Comparison of ENCODE assay signal across 22 cellular contexts in the genomic region with DNA sequence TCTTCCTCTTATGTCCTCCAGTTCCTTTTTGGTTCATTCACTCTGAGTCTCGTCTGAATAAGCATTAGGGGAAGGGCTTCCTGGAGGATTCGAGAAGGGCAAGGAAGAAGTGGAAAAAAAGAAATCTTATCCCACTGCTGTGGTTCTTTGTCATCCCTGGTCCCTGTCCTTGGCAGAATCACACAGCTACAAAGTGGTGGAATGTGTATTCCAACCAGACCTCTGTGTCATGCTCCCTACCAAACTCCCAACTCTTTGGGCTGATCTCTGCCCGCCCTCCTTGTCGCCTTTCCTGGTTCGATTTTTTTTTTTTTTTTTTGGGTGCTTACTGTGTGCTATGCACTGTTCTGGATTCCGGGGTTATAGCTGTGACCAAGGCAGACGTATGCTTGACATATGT.
DNase-seq lines count a peak whose midpoint lies in the region; ATAC-seq and TF ChIP-seq lines count a peak whose summit lies in the region.
"Had no signal": no experiment of that assay in that cellular context is flagged by ENCODE, and none has a peak within 500 bp of the region (broad histone marks: within the 10 kb centered on the region; RNA-seq: fewer than 3 reads in every experiment).

No MANE protein-coding gene starts in this region.

- H3K4me1 Mint-ChIP-seq in GM23338 (peaks cover 42% of the 10 kb centered on the region), endodermal cell (peaks cover 34% of the 10 kb centered on the region), osteocyte (ENCODE audit: unreplicated experiment) (peaks cover 20% of the 10 kb centered on the region)

- no peak overlapping the region for H3K4me3 ChIP-seq in GM23338
- no peak overlapping the region for H3K4me3 ChIP-seq in endodermal cell (ENCODE audit: low read length)
- no peak overlapping the region for H3K4me3 ChIP-seq in heart left ventricle
- H3K4me3 ChIP-seq: Peyer's patch, SJCRH30 had no signal

- H3K4me1 ChIP-seq in GM23338 (ENCODE audit: insufficient read depth) (peaks cover 37% of the 10 kb centered on the region), endodermal cell (ENCODE audit: control insufficient read depth, insufficient read depth, low read length) (peaks cover 24% of the 10 kb centered on the region), heart left ventricle (peaks cover 0 to 23% (median 2%) of the 10 kb centered on the region in 12 donors)
- H3K4me1 ChIP-seq: Peyer's patch, SJCRH30 had no signal

- peak overlapping the region; percentile 37; the same call in 1 of the 2 replicates for H3K27ac Mint-ChIP-seq in GM23338
- peak overlapping the region; percentile 80 for H3K27ac Mint-ChIP-seq in endodermal cell
- peak overlapping the region; percentile 34 for H3K27ac Mint-ChIP-seq in osteocyte (ENCODE audit: unreplicated experiment)
- H3K27ac Mint-ChIP-seq: CD8-positive, alpha-beta T cell had no signal

- H4K20me1 ChIP-seq in GM23338 (replicated peaks; ENCODE audit: insufficient read depth): peaks cover 55% of the 10 kb centered on the region

- no peak for TF ChIP-seq CTCF in GM23338 (conservative IDR thresholded peaks at IDR 0.05; ENCODE audit: low read depth in 2 of 2)
- TF ChIP-seq CTCF in endodermal cell (conservative IDR thresholded peaks at IDR 0.05): no peak
- TF ChIP-seq CTCF in osteocyte (IDR thresholded peaks at IDR 0.05): no peak
- no peak for TF ChIP-seq CTCF in heart left ventricle (IDR thresholded peaks at IDR 0.05)

- H3F3A ChIP-seq in GM23338 (replicated peaks; ENCODE audit: low read depth): no peaks in the 10 kb centered on the region

- no peak for DNase-seq in GM23338 (ENCODE audit: low spot score)
- DNase-seq in endodermal cell: no peak
- no peak for DNase-seq in osteocyte (ENCODE audit: extremely low spot score, unreplicated experiment)
- no peak for DNase-seq in heart left ventricle
- no peak for DNase-seq in NCI-H774 (lab: John Stamatoyannopoulos, UW)
- DNase-seq: ACHN; AML-193; C1 segment of cervical spinal cord; CD8-positive, alpha-beta T cell; DND-41; KG1; NCI-H1092 treated with DMSO at 0.1 percent for 48 hours; NCI-H1436 treated with DMSO at 0.1 percent for 48 hours; NCI-H1930; NCI-H226; NCI-H510A treated with DMSO at 0.1 percent for 48 hours; NCI-H748 treated with DMSO at 0.1 percent for 48 hours; Peyer's patch; SJCRH30 had no signal

- H3K36me3 Mint-ChIP-seq in GM23338 (ENCODE audit: low read depth): peaks cover 2% of the 10 kb centered on the region; the same call in 1 of the 3 replicates
- H3K36me3 Mint-ChIP-seq in endodermal cell (ENCODE audit: low read depth): peaks cover 7% of the 10 kb centered on the region
- no peaks in the 10 kb centered on the region for H3K36me3 Mint-ChIP-seq in osteocyte (ENCODE audit: unreplicated experiment)
- H3K36me3 Mint-ChIP-seq: CD8-positive, alpha-beta T cell had no signal

- H2AFZ ChIP-seq in GM23338: no peak overlapping the region

- H3K4me3 Mint-ChIP-seq in GM23338: no peak overlapping the region
- no peak overlapping the region for H3K4me3 Mint-ChIP-seq in endodermal cell
- H3K4me3 Mint-ChIP-seq in osteocyte (ENCODE audit: unreplicated experiment): no peak overlapping the region
- H3K4me3 Mint-ChIP-seq: CD8-positive, alpha-beta T cell had no signal

- H3K9me2 ChIP-seq in GM23338 (ENCODE audit: insufficient read depth): no peaks in the 10 kb centered on the region

- 83 to 86% methylated on average over 6 to 7 of the region's 7 CpGs for WGBS in endodermal cell (ENCODE audit: insufficient coverage in 1 of 2, insufficient read length in 1 of 2), 2 experiments
- 85 to 89% (median 88%) methylated on average over 7 of the region's 7 CpGs for WGBS in heart left ventricle, 4 donors

- no peak for TF ChIP-seq POLR2A in heart left ventricle (IDR thresholded peaks at IDR 0.05)

- ATAC-seq in GM23338 (peak; percentile 49; the same call in 2 of the 3 replicates), HG03108 (IDR thresholded peaks at IDR 0.05; ENCODE audit: unreplicated experiment) (no peak), heart left ventricle (no peak), HG03520 (IDR thresholded peaks at IDR 0.05; ENCODE audit: unreplicated experiment) (no peak)
- ATAC-seq: CD8-positive, alpha-beta T cell had no signal

- peaks cover 4% of the 10 kb centered on the region for H3K27me3 Mint-ChIP-seq in GM23338 (ENCODE audit: insufficient read depth, low read depth, poor library complexity)
- H3K27me3 Mint-ChIP-seq in endodermal cell (ENCODE audit: insufficient read depth): no peaks in the 10 kb centered on the region
- no peaks in the 10 kb centered on the region for H3K27me3 Mint-ChIP-seq in osteocyte (ENCODE audit: unreplicated experiment)

- no peak overlapping the region for H3K9ac ChIP-seq in endodermal cell (ENCODE audit: extremely low read depth, low read length, poor library complexity, severe bottlenecking)

- no peaks in the 10 kb centered on the region for H3K9me3 Mint-ChIP-seq in GM23338
- no peaks in the 10 kb centered on the region for H3K9me3 Mint-ChIP-seq in endodermal cell
- no peaks in the 10 kb centered on the region for H3K9me3 Mint-ChIP-seq in osteocyte (ENCODE audit: unreplicated experiment)
- H3K9me3 Mint-ChIP-seq: CD8-positive, alpha-beta T cell had no signal

- H3K27ac ChIP-seq in GM23338 (ENCODE audit: low read depth): 0 out of 2 replicates have a peak overlapping the region, but pooled peaks have one; percentile 8
- H3K27ac ChIP-seq in endodermal cell (ENCODE audit: low read depth, low read length): no peak overlapping the region
- H3K27ac ChIP-seq in heart left ventricle: no peak overlapping the region
- H3K27ac ChIP-seq: HL-60, Peyer's patch, SJCRH30 had no signal

- H3K9me3 ChIP-seq in endodermal cell (ENCODE audit: control insufficient read depth, low read length) (no peaks in the 10 kb centered on the region), heart left ventricle (no peaks in the 10 kb centered on the region)
- H3K9me3 ChIP-seq: Peyer's patch, SJCRH30 had no signal

- H3K36me3 ChIP-seq in GM23338 (ENCODE audit: insufficient read depth) (no peaks in the 10 kb centered on the region), endodermal cell (ENCODE audit: control insufficient read depth, insufficient read depth, low read length) (peaks cover 5% of the 10 kb centered on the region), heart left ventricle (no peaks in the 10 kb centered on the region)
- H3K36me3 ChIP-seq: Peyer's patch had no signal

- no peak overlapping the region for H3K4me2 ChIP-seq in GM23338

- intact Hi-C loops in heart left ventricle (cut with DNase I): no loop called here

- H3K27me3 ChIP-seq in GM23338 (ENCODE audit: insufficient read depth): no peaks in the 10 kb centered on the region
- H3K27me3 ChIP-seq in endodermal cell (ENCODE audit: control insufficient read depth, insufficient read depth, low read length, poor library complexity, severe bottlenecking): no peaks in the 10 kb centered on the region
- H3K27me3 ChIP-seq in heart left ventricle: no peaks in the 10 kb centered on the region
- H3K27me3 ChIP-seq: Peyer's patch, SJCRH30 had no signal

- peaks cover 100% of the 10 kb centered on the region for H3K79me2 ChIP-seq in GM23338 (replicated peaks; ENCODE audit: insufficient read depth)

TF ChIP-seq in GM23338, 12 proteins besides CTCF, POLR2A, EP300 and RAD21 (continues in another document):
- TF ChIP-seq, protein P1, sequence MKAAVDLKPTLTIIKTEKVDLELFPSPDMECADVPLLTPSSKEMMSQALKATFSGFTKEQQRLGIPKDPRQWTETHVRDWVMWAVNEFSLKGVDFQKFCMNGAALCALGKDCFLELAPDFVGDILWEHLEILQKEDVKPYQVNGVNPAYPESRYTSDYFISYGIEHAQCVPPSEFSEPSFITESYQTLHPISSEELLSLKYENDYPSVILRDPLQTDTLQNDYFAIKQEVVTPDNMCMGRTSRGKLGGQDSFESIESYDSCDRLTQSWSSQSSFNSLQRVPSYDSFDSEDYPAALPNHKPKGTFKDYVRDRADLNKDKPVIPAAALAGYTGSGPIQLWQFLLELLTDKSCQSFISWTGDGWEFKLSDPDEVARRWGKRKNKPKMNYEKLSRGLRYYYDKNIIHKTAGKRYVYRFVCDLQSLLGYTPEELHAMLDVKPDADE (IDR thresholded peaks at IDR 0.05): no peak
- no peak for TF ChIP-seq JUNB (IDR thresholded peaks at IDR 0.05; ENCODE audit: unreplicated experiment)
- TF ChIP-seq ZNF331 (CRISPR knock-in tag; IDR thresholded peaks at IDR 0.05; ENCODE audit: low read depth): no peak
